ENCODE assay signal across 1 cellular context in the genomic region with DNA sequence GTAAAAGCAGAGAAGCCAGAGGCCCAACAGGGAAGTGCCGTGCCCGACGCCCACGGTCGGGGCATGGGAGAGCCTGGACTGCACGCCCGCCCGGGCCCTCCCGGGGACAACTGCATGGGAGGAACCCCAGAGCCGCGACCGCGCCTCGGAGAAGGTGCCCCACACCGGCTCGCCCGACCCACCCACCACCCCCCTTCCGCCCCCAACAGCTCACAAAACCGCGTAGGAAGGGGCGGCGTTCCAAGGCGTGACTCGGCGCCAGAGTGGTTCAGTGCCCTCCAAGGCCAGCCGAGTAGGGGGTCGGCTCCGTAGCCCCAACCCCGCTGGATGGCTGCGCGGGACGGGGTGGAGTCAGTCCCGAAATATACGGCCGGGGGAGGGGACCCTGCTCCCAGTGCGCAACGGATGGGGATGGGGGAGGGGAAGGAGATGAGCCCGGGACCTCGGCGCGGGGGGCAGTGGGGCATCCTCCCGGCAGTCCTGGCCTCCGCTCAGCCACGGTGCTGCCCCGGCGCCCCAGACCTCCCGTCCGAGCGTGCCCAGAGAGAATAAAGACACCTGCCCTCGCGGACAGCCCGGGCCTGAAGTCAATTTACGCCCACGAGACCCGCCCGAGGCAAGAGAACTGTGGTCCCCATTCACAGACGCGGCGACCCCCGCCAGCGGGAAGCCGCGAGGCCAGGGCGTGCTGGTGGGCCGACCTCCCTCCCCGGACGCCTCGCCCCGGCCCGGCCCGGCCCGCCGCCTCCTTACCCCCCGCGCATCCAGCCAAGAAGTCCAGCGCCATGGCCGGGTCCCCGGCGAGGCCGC.
TF ChIP-seq lines count a peak whose summit lies in the region.

No MANE protein-coding gene starts in this region.

TF ChIP-seq in H1, 55 proteins besides CTCF, POLR2A, EP300 and RAD21:
- TF ChIP-seq KDM4A (IDR thresholded peaks at IDR 0.05; ENCODE audit: low read depth, low read length, severe bottlenecking) (peak; percentile 46), CBX8 (IDR thresholded peaks at IDR 0.05; ENCODE audit: borderline replicate concordance, low read depth, low read length) (no peak), SIN3A (conservative IDR thresholded peaks at IDR 0.05 in 1 of 2, IDR thresholded peaks at IDR 0.05 in 1 of 2; ENCODE audit: low read depth in 1 of 2, low read length in 2 of 2) (peak in 1 of 2 experiments; percentile 21; a peak in 1 of 4 replicates)
